In the genomic region with DNA sequence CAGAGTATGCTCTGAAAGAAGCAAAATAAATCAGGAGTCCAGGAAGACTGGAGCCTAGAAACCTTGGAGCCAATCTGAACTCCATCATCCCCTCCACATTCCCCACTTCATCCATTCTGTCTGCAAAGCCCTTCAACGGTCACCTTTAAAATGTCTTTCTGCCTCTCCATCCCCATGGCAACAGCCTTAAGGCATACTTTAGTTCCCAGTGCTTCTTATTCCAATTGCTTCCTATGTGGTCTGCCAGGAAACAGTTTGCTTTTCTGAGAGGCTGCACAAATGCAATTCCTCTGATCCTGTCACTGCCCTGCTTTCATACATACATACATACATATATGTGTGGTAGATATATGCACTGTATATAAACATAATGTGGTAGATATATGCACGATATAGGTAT, we compare ENCODE assay signal across 8 cellular contexts. TPM values are rescaled to one million over a fixed set of nuclear protein-coding genes. Genes with fewer than 3 reads are reported as not detected.
DNase-seq lines count a peak whose midpoint lies in the region; ATAC-seq and TF ChIP-seq lines count a peak whose summit lies in the region.

No MANE protein-coding gene starts in this region.

- H3K36me3 Mint-ChIP-seq in stimulated activated naive CD8-positive, alpha-beta T cell treated with anti-CD3 and anti-CD28 coated beads, Interleukin-15, Interleukin-2, amounts not matched to agents 100 ng/mL and 50 ng/mL, for 24 hours (ENCODE audit: low read depth) = no peaks in the 10 kb centered on the region
- no peaks in the 10 kb centered on the region for H3K36me3 Mint-ChIP-seq in activated T-helper 1 cell treated with anti-CD3 and anti-CD28 coated beads, Interleukin-12 subunit alpha, Interleukin-12 subunit beta, Interleukin-2, Interleukin-4 antibody, amounts not matched to agents 30 ng/mL and 10 ng/mL and 1 ng/mL, durations not matched to agents 14 hours and 24 hours and 36 hours (ENCODE audit: low read depth)

- no peaks in the 10 kb centered on the region for H3K27me3 Mint-ChIP-seq in stimulated activated naive CD8-positive, alpha-beta T cell treated with anti-CD3 and anti-CD28 coated beads, Interleukin-15, Interleukin-2, amounts not matched to agents 100 ng/mL and 50 ng/mL, for 24 hours
- peaks cover 2% of the 10 kb centered on the region for H3K27me3 Mint-ChIP-seq in activated T-helper 1 cell treated with anti-CD3 and anti-CD28 coated beads, Interleukin-12 subunit alpha, Interleukin-12 subunit beta, Interleukin-2, Interleukin-4 antibody, amounts not matched to agents 30 ng/mL and 10 ng/mL and 1 ng/mL, durations not matched to agents 14 hours and 24 hours and 36 hours (ENCODE audit: insufficient read depth)

- H3K27ac ChIP-seq in foreskin keratinocyte = no peak overlapping the region

- H3K4me3 Mint-ChIP-seq in stimulated activated naive CD8-positive, alpha-beta T cell treated with anti-CD3 and anti-CD28 coated beads, Interleukin-15, Interleukin-2, amounts not matched to agents 100 ng/mL and 50 ng/mL, for 24 hours = peak overlapping the region; percentile 93
- H3K4me3 Mint-ChIP-seq in activated T-helper 1 cell treated with anti-CD3 and anti-CD28 coated beads, Interleukin-12 subunit alpha, Interleukin-12 subunit beta, Interleukin-2, Interleukin-4 antibody, amounts not matched to agents 30 ng/mL and 10 ng/mL and 1 ng/mL, durations not matched to agents 14 hours and 24 hours and 36 hours = peak overlapping the region; percentile 93

- no peaks in the 10 kb centered on the region for H3K9me3 Mint-ChIP-seq in stimulated activated naive CD8-positive, alpha-beta T cell treated with anti-CD3 and anti-CD28 coated beads, Interleukin-15, Interleukin-2, amounts not matched to agents 100 ng/mL and 50 ng/mL, for 24 hours
- H3K9me3 Mint-ChIP-seq in activated T-helper 1 cell treated with anti-CD3 and anti-CD28 coated beads, Interleukin-12 subunit alpha, Interleukin-12 subunit beta, Interleukin-2, Interleukin-4 antibody, amounts not matched to agents 30 ng/mL and 10 ng/mL and 1 ng/mL, durations not matched to agents 14 hours and 24 hours and 36 hours = no peaks in the 10 kb centered on the region

- H3K4me1 Mint-ChIP-seq in stimulated activated naive CD8-positive, alpha-beta T cell treated with anti-CD3 and anti-CD28 coated beads, Interleukin-15, Interleukin-2, amounts not matched to agents 100 ng/mL and 50 ng/mL, for 24 hours (ENCODE audit: low read depth) = peaks cover 9% of the 10 kb centered on the region
- H3K4me1 Mint-ChIP-seq in activated T-helper 1 cell treated with anti-CD3 and anti-CD28 coated beads, Interleukin-12 subunit alpha, Interleukin-12 subunit beta, Interleukin-2, Interleukin-4 antibody, amounts not matched to agents 30 ng/mL and 10 ng/mL and 1 ng/mL, durations not matched to agents 14 hours and 24 hours and 36 hours (ENCODE audit: low read depth) = peaks cover 17% of the 10 kb centered on the region

- intact Hi-C loops in activated T-helper 1 cell treated with anti-CD3 and anti-CD28 coated beads, Interleukin-12 subunit alpha, Interleukin-12 subunit beta, Interleukin-2, Interleukin-4 antibody, amounts not matched to agents 30 ng/mL and 10 ng/mL and 1 ng/mL, durations not matched to agents 14 hours and 24 hours and 36 hours (cut with micrococcal nuclease) = no loop called here

- no peaks in the 10 kb centered on the region for H3K36me3 ChIP-seq in H7 (replicated peaks; ENCODE audit: control insufficient read depth, insufficient read depth, low read length)

- DNase-seq in stimulated activated naive CD8-positive, alpha-beta T cell treated with anti-CD3 and anti-CD28 coated beads, Interleukin-15, Interleukin-2, amounts not matched to agents 100 U/mL and 50 U/mL, for 24 hours = no peak
- DNase-seq in activated T-helper 1 cell treated with anti-CD3 and anti-CD28 coated beads, Interleukin-12 subunit alpha, Interleukin-12 subunit beta, Interleukin-2, Interleukin-4 antibody, amounts not matched to agents 30 ng/mL and 10 ng/mL and 1 ng/mL, durations not matched to agents 14 hours and 24 hours and 36 hours (ENCODE audit: low spot score) = no peak
- DNase-seq in medulla oblongata (ENCODE audit: extremely low spot score) (peak; percentile 3), H7 (no peak), foreskin keratinocyte (no peak)
- no peak for DNase-seq in activated CD4-positive, alpha-beta T cell treated with anti-CD3 and anti-CD28 coated beads, Interleukin-2, amount 50 U/mL, for 1 hour

- no peaks in the 10 kb centered on the region for H3K4me1 ChIP-seq in foreskin keratinocyte

- H3K4me3 ChIP-seq in H7 (ENCODE audit: insufficient read depth, low read depth, low read length) = no peak overlapping the region

- no peak for ATAC-seq in stimulated activated naive CD8-positive, alpha-beta T cell treated with anti-CD3 and anti-CD28 coated beads, Interleukin-15, Interleukin-2, amounts not matched to agents 100 U/mL and 50 U/mL, for 24 hours
- ATAC-seq in HG03378 (IDR thresholded peaks at IDR 0.05; ENCODE audit: unreplicated experiment) (no peak), foreskin keratinocyte (no peak)

- H3K27me3 ChIP-seq in H7 (ENCODE audit: control insufficient read depth, insufficient read depth, low read length) = no peaks in the 10 kb centered on the region
- H3K27me3 ChIP-seq in foreskin keratinocyte = no peaks in the 10 kb centered on the region

- no peak overlapping the region for H3K27ac Mint-ChIP-seq in stimulated activated naive CD8-positive, alpha-beta T cell treated with anti-CD3 and anti-CD28 coated beads, Interleukin-15, Interleukin-2, amounts not matched to agents 100 ng/mL and 50 ng/mL, for 24 hours
- no peak overlapping the region for H3K27ac Mint-ChIP-seq in activated T-helper 1 cell treated with anti-CD3 and anti-CD28 coated beads, Interleukin-12 subunit alpha, Interleukin-12 subunit beta, Interleukin-2, Interleukin-4 antibody, amounts not matched to agents 30 ng/mL and 10 ng/mL and 1 ng/mL, durations not matched to agents 14 hours and 24 hours and 36 hours

- TF ChIP-seq CTCF in foreskin keratinocyte (conservative IDR thresholded peaks at IDR 0.05) = no peak

RNA-seq across cellular contexts. Expression of gene MAGEH1, which starts 0.8 kb away (rescaled TPM):
- 15.9 and 17.3 TPM in 2 replicates for total RNA-seq in activated T-helper 1 cell treated with anti-CD3 and anti-CD28 coated beads, Interleukin-12 subunit alpha, Interleukin-12 subunit beta, Interleukin-2, Interleukin-4 antibody, amounts not matched to agents 30 ng/mL and 10 ng/mL and 1 ng/mL, durations not matched to agents 14 hours and 24 hours and 36 hours
- 18.0 and 18.4 TPM in 2 replicates for total RNA-seq in H7 (2014; rRNA removed; shearing (Covaris generic))
- 7.7 and 9.8 TPM in 2 replicates for total RNA-seq in foreskin keratinocyte
- polyA plus RNA-seq in foreskin keratinocyte = 7.6 and 10.0 TPM in 2 replicates

RNA-seq across cellular contexts. Expression of gene USP51, which starts 38.5 kb away (rescaled TPM):
- 1.9 and 2.2 TPM in 2 replicates for total RNA-seq in activated T-helper 1 cell treated with anti-CD3 and anti-CD28 coated beads, Interleukin-12 subunit alpha, Interleukin-12 subunit beta, Interleukin-2, Interleukin-4 antibody, amounts not matched to agents 30 ng/mL and 10 ng/mL and 1 ng/mL, durations not matched to agents 14 hours and 24 hours and 36 hours
- total RNA-seq in H7 (2014; rRNA removed; shearing (Covaris generic)) = 6.6 and 6.7 TPM in 2 replicates
- 0.67 and 0.85 TPM in 2 replicates for total RNA-seq in foreskin keratinocyte
- 0.20 and 0.25 TPM in 2 replicates for polyA plus RNA-seq in foreskin keratinocyte
